ENCODE assay signal across 1 cellular context in the genomic region with DNA sequence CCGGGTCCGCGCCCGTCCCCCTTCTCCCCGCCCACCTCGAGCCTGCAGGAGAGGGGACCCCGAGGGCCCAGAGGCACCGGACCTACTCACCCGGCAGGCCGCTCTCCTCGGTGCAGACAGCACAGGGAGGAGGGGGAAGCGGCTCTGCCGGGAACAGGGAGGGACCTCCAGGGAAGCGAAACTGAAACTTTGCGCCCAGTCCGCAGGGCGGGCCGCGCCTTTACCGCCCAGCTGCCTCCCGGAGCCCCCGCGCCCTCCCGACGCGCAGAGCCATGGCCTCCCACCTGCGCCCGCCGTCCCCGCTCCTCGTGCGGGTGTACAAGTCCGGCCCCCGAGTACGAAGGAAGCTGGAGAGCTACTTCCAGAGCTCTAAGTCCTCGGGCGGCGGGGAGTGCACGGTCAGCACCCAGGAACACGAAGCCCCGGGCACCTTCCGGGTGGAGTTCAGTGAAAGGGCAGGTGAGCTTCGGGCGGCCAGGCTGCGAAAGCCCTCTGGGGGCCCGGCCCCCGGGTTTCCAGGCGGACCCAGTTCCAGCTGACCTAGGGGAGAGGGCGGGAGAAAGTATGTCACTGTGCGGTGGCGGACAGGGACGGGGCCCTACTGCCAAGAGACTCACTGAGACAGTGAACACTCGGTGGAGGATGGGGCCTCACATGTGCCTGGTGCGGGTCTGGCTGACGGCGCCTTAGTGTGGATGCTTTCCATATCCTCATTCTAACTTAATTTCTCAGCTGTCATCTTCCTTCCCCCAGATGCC.
TF ChIP-seq lines count a peak whose summit lies in the region.

A gene (plus strand): TSS at position 184 of the 758 bp plus-strand sequence. CDS start 89 bp downstream, at position 273.
A gene (minus strand): TSS at position 146 of the 758 bp plus-strand sequence. CDS start 4,680 bp downstream, outside the sequence.

TF ChIP-seq in HepG2, 621 proteins besides CTCF, POLR2A, EP300 and RAD21 (continued from another document and continues in another):
- TF ChIP-seq, protein P1, sequence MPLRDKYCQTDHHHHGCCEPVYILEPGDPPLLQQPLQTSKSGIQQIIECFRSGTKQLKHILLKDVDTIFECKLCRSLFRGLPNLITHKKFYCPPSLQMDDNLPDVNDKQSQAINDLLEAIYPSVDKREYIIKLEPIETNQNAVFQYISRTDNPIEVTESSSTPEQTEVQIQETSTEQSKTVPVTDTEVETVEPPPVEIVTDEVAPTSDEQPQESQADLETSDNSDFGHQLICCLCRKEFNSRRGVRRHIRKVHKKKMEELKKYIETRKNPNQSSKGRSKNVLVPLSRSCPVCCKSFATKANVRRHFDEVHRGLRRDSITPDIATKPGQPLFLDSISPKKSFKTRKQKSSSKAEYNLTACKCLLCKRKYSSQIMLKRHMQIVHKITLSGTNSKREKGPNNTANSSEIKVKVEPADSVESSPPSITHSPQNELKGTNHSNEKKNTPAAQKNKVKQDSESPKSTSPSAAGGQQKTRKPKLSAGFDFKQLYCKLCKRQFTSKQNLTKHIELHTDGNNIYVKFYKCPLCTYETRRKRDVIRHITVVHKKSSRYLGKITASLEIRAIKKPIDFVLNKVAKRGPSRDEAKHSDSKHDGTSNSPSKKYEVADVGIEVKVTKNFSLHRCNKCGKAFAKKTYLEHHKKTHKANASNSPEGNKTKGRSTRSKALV (CRISPR knock-in tag; IDR thresholded peaks at IDR 0.05), result peak; percentile 85; the same call in 1 of the 2 replicates
- TF ChIP-seq SIN3A (IDR thresholded peaks at IDR 0.05; ENCODE audit: borderline replicate concordance, low read depth, low read length) (peak; percentile 87; the same call in 1 of the 2 replicates), ZNF547 (CRISPR knock-in tag; IDR thresholded peaks at IDR 0.05) (peak; percentile 87), ZNF570 (CRISPR knock-in tag; IDR thresholded peaks at IDR 0.05; ENCODE audit: borderline replicate concordance) (no peak), ZNF839 (CRISPR knock-in tag; IDR thresholded peaks at IDR 0.05; ENCODE audit: borderline replicate concordance) (no peak), ZNF317 (CRISPR knock-in tag; IDR thresholded peaks at IDR 0.05) (peak; percentile 89), ZBTB7A (CRISPR knock-in tag; IDR thresholded peaks at IDR 0.05) (peak; percentile 86), ZNF792 (CRISPR knock-in tag; IDR thresholded peaks at IDR 0.05) (peak; percentile 59; the same call in 1 of the 2 replicates), ZSCAN30 (CRISPR knock-in tag; IDR thresholded peaks at IDR 0.05) (no peak), RCOR2 (CRISPR knock-in tag; IDR thresholded peaks at IDR 0.05) (no peak; the same call in 1 of the 2 replicates), GATAD1 (CRISPR knock-in tag; IDR thresholded peaks at IDR 0.05) (peak; percentile 41; the same call in 1 of the 2 replicates), ZNF724P (CRISPR knock-in tag; IDR thresholded peaks at IDR 0.05; ENCODE audit: borderline replicate concordance) (0 out of 2 replicates have a peak, but pooled peaks have one; percentile 42), MTF2 (CRISPR knock-in tag; IDR thresholded peaks at IDR 0.05; ENCODE audit: borderline replicate concordance) (no peak), ZNF883 (CRISPR knock-in tag; IDR thresholded peaks at IDR 0.05; ENCODE audit: not compliant biosample characterization) (peak; percentile 71), NAIF1 (CRISPR knock-in tag; IDR thresholded peaks at IDR 0.05; ENCODE audit: borderline replicate concordance) (peak; percentile 8; the same call in 1 of the 2 replicates), RELA (CRISPR knock-in tag; IDR thresholded peaks at IDR 0.05) (0 out of 2 replicates have a peak, but pooled peaks have one; percentile 27), ZNF552 (CRISPR knock-in tag; IDR thresholded peaks at IDR 0.05; ENCODE audit: borderline replicate concordance) (no peak), RBM22 (optimal IDR thresholded peaks at IDR 0.05; ENCODE audit: low read length) (no peak), GPN1 (CRISPR knock-in tag; IDR thresholded peaks at IDR 0.05; ENCODE audit: borderline replicate concordance) (no peak), EEA1 (CRISPR knock-in tag; IDR thresholded peaks at IDR 0.05; ENCODE audit: borderline replicate concordance) (no peak), MED13 (CRISPR knock-in tag; IDR thresholded peaks at IDR 0.05) (no peak), FLYWCH1 (CRISPR knock-in tag; IDR thresholded peaks at IDR 0.05) (no peak), ATF7-NPFF (CRISPR knock-in tag; IDR thresholded peaks at IDR 0.05; ENCODE audit: low read depth) (peak; percentile 58), JDP2 (CRISPR knock-in tag; IDR thresholded peaks at IDR 0.05; ENCODE audit: borderline replicate concordance) (no peak), PAX8 (CRISPR knock-in tag; IDR thresholded peaks at IDR 0.05; ENCODE audit: borderline replicate concordance) (peak; percentile 34; the same call in 1 of the 2 replicates), KDM3A (CRISPR knock-in tag; IDR thresholded peaks at IDR 0.05; ENCODE audit: low read depth) (peak; percentile 64; the same call in 1 of the 2 replicates), ZNF101 (CRISPR knock-in tag; IDR thresholded peaks at IDR 0.05; ENCODE audit: borderline replicate concordance, low read depth) (no peak), SNRNP70 (IDR thresholded peaks at IDR 0.05; ENCODE audit: low read depth, low read length) (no peak), MAZ (IDR thresholded peaks at IDR 0.05; ENCODE audit: borderline replicate concordance, low read depth, low read length) (peak; percentile 52; the same call in 1 of the 2 replicates), MAZ (CRISPR knock-in tag; IDR thresholded peaks at IDR 0.05; ENCODE audit: low read depth) (peak; percentile 89), GATAD2A (CRISPR knock-in tag; IDR thresholded peaks at IDR 0.05) (peak; percentile 25; the same call in 1 of the 2 replicates), BRCA1 (CRISPR knock-in tag; IDR thresholded peaks at IDR 0.05) (no peak), GABPA (IDR thresholded peaks at IDR 0.05; ENCODE audit: low read depth, low read length) (no peak), GABPA (CRISPR knock-in tag; IDR thresholded peaks at IDR 0.05; ENCODE audit: low read depth) (no peak), SMC3 (IDR thresholded peaks at IDR 0.05; ENCODE audit: low read length) (no peak), NCOA5 (CRISPR knock-in tag; IDR thresholded peaks at IDR 0.05) (no peak), ZNF75D (CRISPR knock-in tag; IDR thresholded peaks at IDR 0.05; ENCODE audit: borderline replicate concordance) (no peak)
- TF ChIP-seq, protein P2, sequence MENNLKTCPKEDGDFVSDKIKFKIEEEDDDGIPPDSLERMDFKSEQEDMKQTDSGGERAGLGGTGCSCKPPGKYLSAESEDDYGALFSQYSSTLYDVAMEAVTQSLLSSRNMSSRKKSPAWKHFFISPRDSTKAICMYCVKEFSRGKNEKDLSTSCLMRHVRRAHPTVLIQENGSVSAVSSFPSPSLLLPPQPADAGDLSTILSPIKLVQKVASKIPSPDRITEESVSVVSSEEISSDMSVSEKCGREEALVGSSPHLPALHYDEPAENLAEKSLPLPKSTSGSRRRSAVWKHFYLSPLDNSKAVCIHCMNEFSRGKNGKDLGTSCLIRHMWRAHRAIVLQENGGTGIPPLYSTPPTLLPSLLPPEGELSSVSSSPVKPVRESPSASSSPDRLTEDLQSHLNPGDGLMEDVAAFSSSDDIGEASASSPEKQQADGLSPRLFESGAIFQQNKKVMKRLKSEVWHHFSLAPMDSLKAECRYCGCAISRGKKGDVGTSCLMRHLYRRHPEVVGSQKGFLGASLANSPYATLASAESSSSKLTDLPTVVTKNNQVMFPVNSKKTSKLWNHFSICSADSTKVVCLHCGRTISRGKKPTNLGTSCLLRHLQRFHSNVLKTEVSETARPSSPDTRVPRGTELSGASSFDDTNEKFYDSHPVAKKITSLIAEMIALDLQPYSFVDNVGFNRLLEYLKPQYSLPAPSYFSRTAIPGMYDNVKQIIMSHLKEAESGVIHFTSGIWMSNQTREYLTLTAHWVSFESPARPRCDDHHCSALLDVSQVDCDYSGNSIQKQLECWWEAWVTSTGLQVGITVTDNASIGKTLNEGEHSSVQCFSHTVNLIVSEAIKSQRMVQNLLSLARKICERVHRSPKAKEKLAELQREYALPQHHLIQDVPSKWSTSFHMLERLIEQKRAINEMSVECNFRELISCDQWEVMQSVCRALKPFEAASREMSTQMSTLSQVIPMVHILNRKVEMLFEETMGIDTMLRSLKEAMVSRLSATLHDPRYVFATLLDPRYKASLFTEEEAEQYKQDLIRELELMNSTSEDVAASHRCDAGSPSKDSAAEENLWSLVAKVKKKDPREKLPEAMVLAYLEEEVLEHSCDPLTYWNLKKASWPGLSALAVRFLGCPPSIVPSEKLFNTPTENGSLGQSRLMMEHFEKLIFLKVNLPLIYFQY (CRISPR knock-in tag; IDR thresholded peaks at IDR 0.05; ENCODE audit: borderline replicate concordance), result peak; percentile 61; the same call in 1 of the 2 replicates
- TF ChIP-seq, protein P3, sequence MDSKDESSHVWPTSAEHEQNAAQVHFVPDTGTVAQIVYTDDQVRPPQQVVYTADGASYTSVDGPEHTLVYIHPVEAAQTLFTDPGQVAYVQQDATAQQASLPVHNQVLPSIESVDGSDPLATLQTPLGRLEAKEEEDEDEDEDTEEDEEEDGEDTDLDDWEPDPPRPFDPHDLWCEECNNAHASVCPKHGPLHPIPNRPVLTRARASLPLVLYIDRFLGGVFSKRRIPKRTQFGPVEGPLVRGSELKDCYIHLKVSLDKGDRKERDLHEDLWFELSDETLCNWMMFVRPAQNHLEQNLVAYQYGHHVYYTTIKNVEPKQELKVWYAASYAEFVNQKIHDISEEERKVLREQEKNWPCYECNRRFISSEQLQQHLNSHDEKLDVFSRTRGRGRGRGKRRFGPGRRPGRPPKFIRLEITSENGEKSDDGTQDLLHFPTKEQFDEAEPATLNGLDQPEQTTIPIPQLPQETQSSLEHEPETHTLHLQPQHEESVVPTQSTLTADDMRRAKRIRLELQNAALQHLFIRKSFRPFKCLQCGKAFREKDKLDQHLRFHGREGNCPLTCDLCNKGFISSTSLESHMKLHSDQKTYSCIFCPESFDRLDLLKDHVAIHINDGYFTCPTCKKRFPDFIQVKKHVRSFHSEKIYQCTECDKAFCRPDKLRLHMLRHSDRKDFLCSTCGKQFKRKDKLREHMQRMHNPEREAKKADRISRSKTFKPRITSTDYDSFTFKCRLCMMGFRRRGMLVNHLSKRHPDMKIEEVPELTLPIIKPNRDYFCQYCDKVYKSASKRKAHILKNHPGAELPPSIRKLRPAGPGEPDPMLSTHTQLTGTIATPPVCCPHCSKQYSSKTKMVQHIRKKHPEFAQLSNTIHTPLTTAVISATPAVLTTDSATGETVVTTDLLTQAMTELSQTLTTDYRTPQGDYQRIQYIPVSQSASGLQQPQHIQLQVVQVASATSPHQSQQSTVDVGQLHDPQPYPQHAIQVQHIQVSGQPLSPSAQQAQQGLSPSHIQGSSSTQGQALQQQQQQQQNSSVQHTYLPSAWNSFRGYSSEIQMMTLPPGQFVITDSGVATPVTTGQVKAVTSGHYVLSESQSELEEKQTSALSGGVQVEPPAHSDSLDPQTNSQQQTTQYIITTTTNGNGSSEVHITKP (CRISPR knock-in tag; IDR thresholded peaks at IDR 0.05; ENCODE audit: low read depth), result peak; percentile 50; the same call in 1 of the 2 replicates
- TF ChIP-seq, protein P4, sequence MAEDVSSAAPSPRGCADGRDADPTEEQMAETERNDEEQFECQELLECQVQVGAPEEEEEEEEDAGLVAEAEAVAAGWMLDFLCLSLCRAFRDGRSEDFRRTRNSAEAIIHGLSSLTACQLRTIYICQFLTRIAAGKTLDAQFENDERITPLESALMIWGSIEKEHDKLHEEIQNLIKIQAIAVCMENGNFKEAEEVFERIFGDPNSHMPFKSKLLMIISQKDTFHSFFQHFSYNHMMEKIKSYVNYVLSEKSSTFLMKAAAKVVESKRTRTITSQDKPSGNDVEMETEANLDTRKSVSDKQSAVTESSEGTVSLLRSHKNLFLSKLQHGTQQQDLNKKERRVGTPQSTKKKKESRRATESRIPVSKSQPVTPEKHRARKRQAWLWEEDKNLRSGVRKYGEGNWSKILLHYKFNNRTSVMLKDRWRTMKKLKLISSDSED (CRISPR knock-in tag; IDR thresholded peaks at IDR 0.05), result no peak
- TF ChIP-seq, protein P5, sequence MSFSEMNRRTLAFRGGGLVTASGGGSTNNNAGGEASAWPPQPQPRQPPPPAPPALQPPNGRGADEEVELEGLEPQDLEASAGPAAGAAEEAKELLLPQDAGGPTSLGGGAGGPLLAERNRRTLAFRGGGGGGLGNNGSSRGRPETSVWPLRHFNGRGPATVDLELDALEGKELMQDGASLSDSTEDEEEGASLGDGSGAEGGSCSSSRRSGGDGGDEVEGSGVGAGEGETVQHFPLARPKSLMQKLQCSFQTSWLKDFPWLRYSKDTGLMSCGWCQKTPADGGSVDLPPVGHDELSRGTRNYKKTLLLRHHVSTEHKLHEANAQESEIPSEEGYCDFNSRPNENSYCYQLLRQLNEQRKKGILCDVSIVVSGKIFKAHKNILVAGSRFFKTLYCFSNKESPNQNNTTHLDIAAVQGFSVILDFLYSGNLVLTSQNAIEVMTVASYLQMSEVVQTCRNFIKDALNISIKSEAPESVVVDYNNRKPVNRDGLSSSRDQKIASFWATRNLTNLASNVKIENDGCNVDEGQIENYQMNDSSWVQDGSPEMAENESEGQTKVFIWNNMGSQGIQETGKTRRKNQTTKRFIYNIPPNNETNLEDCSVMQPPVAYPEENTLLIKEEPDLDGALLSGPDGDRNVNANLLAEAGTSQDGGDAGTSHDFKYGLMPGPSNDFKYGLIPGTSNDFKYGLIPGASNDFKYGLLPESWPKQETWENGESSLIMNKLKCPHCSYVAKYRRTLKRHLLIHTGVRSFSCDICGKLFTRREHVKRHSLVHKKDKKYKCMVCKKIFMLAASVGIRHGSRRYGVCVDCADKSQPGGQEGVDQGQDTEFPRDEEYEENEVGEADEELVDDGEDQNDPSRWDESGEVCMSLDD (CRISPR knock-in tag; IDR thresholded peaks at IDR 0.05; ENCODE audit: borderline replicate concordance), result peak; percentile 24; the same call in 1 of the 2 replicates
- TF ChIP-seq, protein P6, sequence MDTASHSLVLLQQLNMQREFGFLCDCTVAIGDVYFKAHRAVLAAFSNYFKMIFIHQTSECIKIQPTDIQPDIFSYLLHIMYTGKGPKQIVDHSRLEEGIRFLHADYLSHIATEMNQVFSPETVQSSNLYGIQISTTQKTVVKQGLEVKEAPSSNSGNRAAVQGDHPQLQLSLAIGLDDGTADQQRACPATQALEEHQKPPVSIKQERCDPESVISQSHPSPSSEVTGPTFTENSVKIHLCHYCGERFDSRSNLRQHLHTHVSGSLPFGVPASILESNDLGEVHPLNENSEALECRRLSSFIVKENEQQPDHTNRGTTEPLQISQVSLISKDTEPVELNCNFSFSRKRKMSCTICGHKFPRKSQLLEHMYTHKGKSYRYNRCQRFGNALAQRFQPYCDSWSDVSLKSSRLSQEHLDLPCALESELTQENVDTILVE (CRISPR knock-in tag; IDR thresholded peaks at IDR 0.05), result no peak
- TF ChIP-seq, protein P7, sequence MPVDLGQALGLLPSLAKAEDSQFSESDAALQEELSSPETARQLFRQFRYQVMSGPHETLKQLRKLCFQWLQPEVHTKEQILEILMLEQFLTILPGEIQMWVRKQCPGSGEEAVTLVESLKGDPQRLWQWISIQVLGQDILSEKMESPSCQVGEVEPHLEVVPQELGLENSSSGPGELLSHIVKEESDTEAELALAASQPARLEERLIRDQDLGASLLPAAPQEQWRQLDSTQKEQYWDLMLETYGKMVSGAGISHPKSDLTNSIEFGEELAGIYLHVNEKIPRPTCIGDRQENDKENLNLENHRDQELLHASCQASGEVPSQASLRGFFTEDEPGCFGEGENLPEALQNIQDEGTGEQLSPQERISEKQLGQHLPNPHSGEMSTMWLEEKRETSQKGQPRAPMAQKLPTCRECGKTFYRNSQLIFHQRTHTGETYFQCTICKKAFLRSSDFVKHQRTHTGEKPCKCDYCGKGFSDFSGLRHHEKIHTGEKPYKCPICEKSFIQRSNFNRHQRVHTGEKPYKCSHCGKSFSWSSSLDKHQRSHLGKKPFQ (CRISPR knock-in tag; IDR thresholded peaks at IDR 0.05; ENCODE audit: insufficient replicate concordance), result no peak
